Comparison of ENCODE assay signal across 10 cellular contexts in genomic region chr1:19418503-19418971, GRCh38.
DNase-seq lines count a peak whose midpoint lies in the region; ATAC-seq and TF ChIP-seq lines count a peak whose summit lies in the region.
"Had no signal": no experiment of that assay in that cellular context is flagged by ENCODE, and none has a peak within 500 bp of the region (broad histone marks: within the 10 kb centered on the region; RNA-seq: fewer than 3 reads in every experiment).

No MANE protein-coding gene starts in this region.

- ATAC-seq in T-helper 17 cell = no peak
- no peak for ATAC-seq in GM18873 (IDR thresholded peaks at IDR 0.05; ENCODE audit: low FRiP score, unreplicated experiment)

- H3K27me3 Mint-ChIP-seq in activated CD4-positive, alpha-beta T cell treated with anti-CD3 and anti-CD28 coated beads, Interleukin-2, amount 10 ng/mL, durations not matched to agents 7 days and 5 days = no peaks in the 10 kb centered on the region
- no peaks in the 10 kb centered on the region for H3K27me3 Mint-ChIP-seq in T-helper 17 cell

- no peak for DNase-seq in activated CD4-positive, alpha-beta T cell treated with anti-CD3 and anti-CD28 coated beads, Interleukin-2, amount 10 ng/mL, durations not matched to agents 7 days and 5 days
- DNase-seq in activated CD4-positive, alpha-beta T cell treated with anti-CD3 and anti-CD28 coated beads for 4 hours = no peak
- DNase-seq in T-helper 17 cell (no peak), fibroblast of lung (ENCODE audit: low read depth in 2 of 2) (peak in 1 of 2 donors; percentile 32), foreskin melanocyte (no peak), NCI-H82 treated with DMSO at 0.1 percent for 48 hours (lab: John Stamatoyannopoulos, UW; ENCODE audit: unreplicated experiment) (no peak)
- DNase-seq: endodermal cell, KBM-7 had no signal

- H3K4me1 Mint-ChIP-seq in activated CD4-positive, alpha-beta T cell treated with anti-CD3 and anti-CD28 coated beads, Interleukin-2, amount 10 ng/mL, durations not matched to agents 7 days and 5 days = peaks cover 29% of the 10 kb centered on the region
- peaks cover 53% of the 10 kb centered on the region for H3K4me1 Mint-ChIP-seq in T-helper 17 cell

- H3K9me3 Mint-ChIP-seq in activated CD4-positive, alpha-beta T cell treated with anti-CD3 and anti-CD28 coated beads, Interleukin-2, amount 10 ng/mL, durations not matched to agents 7 days and 5 days = no peaks in the 10 kb centered on the region
- H3K9me3 Mint-ChIP-seq: endodermal cell had no signal

- CTCF ChIA-PET in activated CD4-positive, alpha-beta T cell treated with anti-CD3 and anti-CD28 coated beads, Interleukin-2, amount 10 ng/mL, durations not matched to agents 7 days and 5 days (lab: Charles Lee) = no interaction called here

- no peak overlapping the region for H2AFZ ChIP-seq in fibroblast of lung (ENCODE audit: low read length)

- peaks cover 2% of the 10 kb centered on the region for H4K20me1 ChIP-seq in fibroblast of lung (ENCODE audit: control insufficient read depth, extremely low read depth, insufficient read depth, low read length)

- no peak overlapping the region for H3K4me2 ChIP-seq in fibroblast of lung (ENCODE audit: extremely low read depth, insufficient read depth, low read length)

- peak overlapping the region; percentile 34 for H3K27ac ChIP-seq in fibroblast of lung (ENCODE audit: insufficient read depth, low read length)
- H3K27ac ChIP-seq in skeletal muscle tissue (ENCODE audit: low read depth, low read length) = peak overlapping the region; percentile 31

- peak overlapping the region; percentile 62 for H3K27ac Mint-ChIP-seq in activated CD4-positive, alpha-beta T cell treated with anti-CD3 and anti-CD28 coated beads, Interleukin-2, amount 10 ng/mL, durations not matched to agents 7 days and 5 days
- peak overlapping the region; percentile 76 for H3K27ac Mint-ChIP-seq in T-helper 17 cell
- H3K27ac Mint-ChIP-seq: endodermal cell had no signal

- no peaks in the 10 kb centered on the region for H3K27me3 ChIP-seq in fibroblast of lung (ENCODE audit: control insufficient read depth, insufficient read depth, low read length)
- no peaks in the 10 kb centered on the region for H3K27me3 ChIP-seq in skeletal muscle tissue (ENCODE audit: control insufficient read depth in 3 of 3, insufficient read depth in 3 of 3, low read length in 3 of 3)

- no peaks in the 10 kb centered on the region for H3K9me3 ChIP-seq in T-helper 17 cell (ENCODE audit: control insufficient read depth, low read length, poor library complexity, severe bottlenecking)
- no peaks in the 10 kb centered on the region for H3K9me3 ChIP-seq in fibroblast of lung (ENCODE audit: control insufficient read depth, insufficient read depth, low read depth, low read length)
- H3K9me3 ChIP-seq in skeletal muscle tissue (ENCODE audit: control insufficient read depth in 3 of 3, low read length in 3 of 3) = no peaks in the 10 kb centered on the region

- peaks cover 18% of the 10 kb centered on the region for H3K4me1 ChIP-seq in fibroblast of lung (ENCODE audit: control insufficient read depth, extremely low read depth, insufficient read depth, low read length)
- H3K4me1 ChIP-seq in skeletal muscle tissue (ENCODE audit: control insufficient read depth in 3 of 3, insufficient read depth in 3 of 3, low read length in 3 of 3) = peaks cover 60 to 81% (median 76%) of the 10 kb centered on the region in 3 donors

- POLR2A ChIA-PET in activated CD4-positive, alpha-beta T cell treated with anti-CD3 and anti-CD28 coated beads, Interleukin-2, amount 10 ng/mL, durations not matched to agents 7 days and 5 days (lab: Charles Lee) = no interaction called here

- H3K4me3 Mint-ChIP-seq in activated CD4-positive, alpha-beta T cell treated with anti-CD3 and anti-CD28 coated beads, Interleukin-2, amount 10 ng/mL, durations not matched to agents 7 days and 5 days = no peak overlapping the region
- no peak overlapping the region for H3K4me3 Mint-ChIP-seq in T-helper 17 cell
- H3K4me3 Mint-ChIP-seq: endodermal cell had no signal

- H3K4me3 ChIP-seq in fibroblast of lung (replicated peaks in 1 of 4; ENCODE audit: control extremely low read depth in 1 of 4, insufficient read depth in 1 of 4, low read depth in 3 of 4, low read length in 4 of 4) (no peak overlapping the region), skeletal muscle tissue (ENCODE audit: low read length in 3 of 3) (no peak overlapping the region)

- H3K79me2 ChIP-seq in fibroblast of lung (ENCODE audit: control insufficient read depth, insufficient read depth, low read length) = peaks cover 87% of the 10 kb centered on the region

- H3K36me3 Mint-ChIP-seq in activated CD4-positive, alpha-beta T cell treated with anti-CD3 and anti-CD28 coated beads, Interleukin-2, amount 10 ng/mL, durations not matched to agents 7 days and 5 days (ENCODE audit: low read depth) = peaks cover 36% of the 10 kb centered on the region
- peaks cover 2% of the 10 kb centered on the region for H3K36me3 Mint-ChIP-seq in T-helper 17 cell (ENCODE audit: low read depth)

- no peak for TF ChIP-seq CTCF in fibroblast of lung (conservative IDR thresholded peaks at IDR 0.05 in 1 of 2, IDR thresholded peaks at IDR 0.05 in 1 of 2; ENCODE audit: low read depth in 1 of 2, low read length in 2 of 2)

- H3K36me3 ChIP-seq in fibroblast of lung (ENCODE audit: control insufficient read depth, insufficient read depth, low read length) (peaks cover 14% of the 10 kb centered on the region), skeletal muscle tissue (ENCODE audit: control insufficient read depth in 3 of 3, insufficient read depth in 3 of 3, low read length in 3 of 3) (peaks cover 0 to 16% (median 8%) of the 10 kb centered on the region in 3 donors)

- H3K9ac ChIP-seq in fibroblast of lung (ENCODE audit: insufficient read depth, low read length) (no peak overlapping the region), skeletal muscle tissue (ENCODE audit: low read depth in 1 of 3, low read length in 3 of 3) (no peak overlapping the region)
